ENCODE assay signal across 1 cellular context in the genomic region with DNA sequence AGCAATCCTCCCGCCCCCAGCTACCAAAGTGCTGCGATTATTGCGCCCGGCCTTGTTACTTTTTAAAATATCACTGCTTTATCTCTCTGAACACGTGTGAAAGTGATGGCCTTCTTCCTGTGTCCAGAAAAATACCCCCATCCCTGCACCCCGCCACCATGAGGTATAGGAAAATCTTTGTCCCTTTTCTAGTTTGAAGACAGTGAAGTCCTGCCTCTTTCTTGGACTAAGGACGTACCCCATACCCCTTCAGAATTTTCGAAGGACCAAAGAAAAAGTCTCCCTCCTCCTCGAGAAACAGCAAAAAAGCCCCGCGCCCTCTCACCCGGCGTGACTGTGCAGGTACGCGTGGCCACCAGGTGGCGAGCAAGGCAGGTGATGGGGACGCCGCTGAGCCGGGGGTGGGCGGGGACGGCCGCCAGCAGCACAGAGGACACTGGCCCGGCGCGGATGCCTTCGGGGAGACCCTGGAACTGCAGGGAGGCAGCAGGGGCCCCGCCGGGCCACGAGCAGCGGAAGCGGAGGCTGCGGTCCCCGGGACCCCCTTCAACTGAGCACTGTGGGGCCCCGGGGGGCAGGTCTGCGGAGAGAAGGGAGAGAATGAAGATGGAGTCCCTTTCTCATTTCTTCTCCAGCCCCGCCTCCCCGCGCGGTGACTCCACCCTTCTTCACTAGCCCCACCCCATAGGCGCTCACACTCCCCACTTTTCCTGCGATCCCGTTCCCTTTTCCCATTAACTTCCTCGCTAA.
A peak's percentile ranks its signal among the peaks of the same experiment; 100 is the strongest.
TF ChIP-seq lines count a peak whose summit lies in the region.

No MANE protein-coding gene starts in this region.

TF ChIP-seq in H1, 55 proteins besides CTCF, POLR2A, EP300 and RAD21:
- TF ChIP-seq BACH1 (IDR thresholded peaks at IDR 0.05; ENCODE audit: low read length) = peak; percentile 84
- TF ChIP-seq, protein P1, sequence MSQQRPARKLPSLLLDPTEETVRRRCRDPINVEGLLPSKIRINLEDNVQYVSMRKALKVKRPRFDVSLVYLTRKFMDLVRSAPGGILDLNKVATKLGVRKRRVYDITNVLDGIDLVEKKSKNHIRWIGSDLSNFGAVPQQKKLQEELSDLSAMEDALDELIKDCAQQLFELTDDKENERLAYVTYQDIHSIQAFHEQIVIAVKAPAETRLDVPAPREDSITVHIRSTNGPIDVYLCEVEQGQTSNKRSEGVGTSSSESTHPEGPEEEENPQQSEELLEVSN (IDR thresholded peaks at IDR 0.05) = no peak
- peak; percentile 70 for TF ChIP-seq PHF8 (conservative IDR thresholded peaks at IDR 0.05; ENCODE audit: low read depth, low read length)
- no peak for TF ChIP-seq CTBP2 (IDR thresholded peaks at IDR 0.05; ENCODE audit: borderline replicate concordance, insufficient read depth, insufficient read length, low read length)
- no peak for TF ChIP-seq RNF2 (IDR thresholded peaks at IDR 0.05; ENCODE audit: borderline replicate concordance, low read depth, low read length, missing control alignments, poor library complexity, severe bottlenecking)
- peak; percentile 62; the same call in 1 of the 2 replicates for TF ChIP-seq CREB1 (IDR thresholded peaks at IDR 0.05)
- TF ChIP-seq HDAC2 (IDR thresholded peaks at IDR 0.05; ENCODE audit: borderline replicate concordance in 1 of 2, low read depth in 2 of 2, low read length in 2 of 2) = 0 out of 4 replicates have a peak, but pooled peaks of 1 of the 2 experiments have one; percentile 67
- no peak for TF ChIP-seq USF2 (IDR thresholded peaks at IDR 0.05; ENCODE audit: low read length)
- TF ChIP-seq TAF1 (IDR thresholded peaks at IDR 0.05; ENCODE audit: low read depth, low read length) = peak; percentile 20; the same call in 1 of the 2 replicates
- TF ChIP-seq, protein P2, sequence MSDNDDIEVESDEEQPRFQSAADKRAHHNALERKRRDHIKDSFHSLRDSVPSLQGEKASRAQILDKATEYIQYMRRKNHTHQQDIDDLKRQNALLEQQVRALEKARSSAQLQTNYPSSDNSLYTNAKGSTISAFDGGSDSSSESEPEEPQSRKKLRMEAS (IDR thresholded peaks at IDR 0.05) = peak; percentile 78
- TF ChIP-seq EGR1 (IDR thresholded peaks at IDR 0.05; ENCODE audit: borderline replicate concordance, low read depth, low read length) = 0 out of 2 replicates have a peak, but pooled peaks have one; percentile 42
- TF ChIP-seq SIN3A (conservative IDR thresholded peaks at IDR 0.05 in 1 of 2, IDR thresholded peaks at IDR 0.05 in 1 of 2; ENCODE audit: low read depth in 1 of 2, low read length in 2 of 2) = peak; percentile 43 to 82; a peak in 2 of 4 replicates
TF ChIP-seq in H1: peak in this region for 8.
